ENCODE assay signal across 8 cellular contexts in genomic region chr16:66516172-66516807, GRCh38. TPM values are rescaled to one million over a fixed set of nuclear protein-coding genes. Genes with fewer than 3 reads are reported as not detected.
DNase-seq lines count a peak whose midpoint lies in the region; ATAC-seq, FAIRE-seq and TF ChIP-seq lines count a peak whose summit lies in the region.

No MANE protein-coding gene starts in this region.

- ATAC-seq in A549 (peak in 1 of 2 experiments; percentile 52; a peak in 3 of 6 replicates), GM21619 (IDR thresholded peaks at IDR 0.05; ENCODE audit: unreplicated experiment) (peak; percentile 14), GM21786 (IDR thresholded peaks at IDR 0.05; ENCODE audit: unreplicated experiment) (no peak)

- H3K9me3 ChIP-seq in A549 (no peaks in the 10 kb centered on the region), SJSA1 (replicated peaks) (no peaks in the 10 kb centered on the region)

- H3K27ac Mint-ChIP-seq in type B pancreatic cell (peak overlapping the region; percentile 94), glutamatergic neuron (ENCODE audit: unreplicated experiment) (no peak overlapping the region)

- H3K27ac ChIP-seq in A549, result peak overlapping the region; percentile 92 to 95
- H3K27ac ChIP-seq in SJSA1, result peak overlapping the region; percentile 40
- peak overlapping the region; percentile 98 for H3K27ac ChIP-seq in layer of hippocampus (ENCODE audit: low read depth, low read length)

- no peak for TF ChIP-seq RAD21 in A549 (conservative IDR thresholded peaks at IDR 0.05 in 1 of 2, IDR thresholded peaks at IDR 0.05 in 1 of 2)

- no peak for FAIRE-seq in A549 (lab: Jason Lieb, UNC)

- H3K4me3 ChIP-seq in A549 (peak overlapping the region; percentile 18; the same call in 1 of the 3 replicates), SJSA1 (no peak overlapping the region)

- H3K36me3 Mint-ChIP-seq in type B pancreatic cell, result peaks cover 15% of the 10 kb centered on the region
- H3K36me3 Mint-ChIP-seq in glutamatergic neuron (ENCODE audit: unreplicated experiment), result peaks cover 6% of the 10 kb centered on the region

- WGBS in A549 (ENCODE audit: missing lambda C conversion rate), result 20% methylated on average over 13 of the region's 13 CpGs

- no peak for TF ChIP-seq EP300 in A549 (IDR thresholded peaks at IDR 0.05)

- H3K36me3 ChIP-seq in SJSA1, result peaks cover 14% of the 10 kb centered on the region

- DNase-seq in A549 (ENCODE audit: low read depth in 1 of 2, low spot score in 1 of 2), result no peak
- DNase-seq in SJSA1 (ENCODE audit: low read depth in 1 of 2, low spot score in 2 of 2), result no peak
- no peak for DNase-seq in type B pancreatic cell (ENCODE audit: extremely low spot score, unreplicated experiment)
- no peak for DNase-seq in cerebellum (ENCODE audit: low spot score)
- no peak for DNase-seq in glutamatergic neuron

- H3K4me1 Mint-ChIP-seq in type B pancreatic cell (ENCODE audit: unreplicated experiment), result peaks cover 32% of the 10 kb centered on the region
- peaks cover 16% of the 10 kb centered on the region for H3K4me1 Mint-ChIP-seq in glutamatergic neuron (ENCODE audit: low read depth, unreplicated experiment)

- CTCF ChIA-PET in A549 (lab: Yijun Ruan, JAX), result interaction anchor here (0.7 to 2.4 kb wide), 23 partner anchors 8 to 352 kb away, joined by 3 to 41 read pairs (median 4); no protein-coding TSS in a partner anchor

- TF ChIP-seq POLR2A in A549 (IDR thresholded peaks at IDR 0.05; ENCODE audit: low read length), result no peak

- H3K9me3 Mint-ChIP-seq in type B pancreatic cell (no peaks in the 10 kb centered on the region), glutamatergic neuron (ENCODE audit: unreplicated experiment) (peaks cover 10% of the 10 kb centered on the region)

- POLR2A ChIA-PET in A549 (lab: Yijun Ruan, JAX), result interaction anchor here (1.0 kb wide), 1 partner anchor 36 kb away, joined by 3 read pairs; the partner anchor contains the start of gene CKLF

- H3K4me1 ChIP-seq in A549 (peaks cover 60% of the 10 kb centered on the region), SJSA1 (replicated peaks) (peaks cover 58% of the 10 kb centered on the region)

- no peak; the same call in 2 of the 3 replicates for TF ChIP-seq CTCF in A549 (IDR thresholded peaks at IDR 0.05)
- TF ChIP-seq CTCF in type B pancreatic cell (conservative IDR thresholded peaks at IDR 0.05), result no peak
- no peak for TF ChIP-seq CTCF in glutamatergic neuron (IDR thresholded peaks at IDR 0.05; ENCODE audit: partially characterized antibody, unreplicated experiment)

- H3K27me3 Mint-ChIP-seq in type B pancreatic cell (no peaks in the 10 kb centered on the region), glutamatergic neuron (ENCODE audit: unreplicated experiment) (peaks cover 16% of the 10 kb centered on the region)

- no peak overlapping the region for H3K4me3 Mint-ChIP-seq in type B pancreatic cell
- H3K4me3 Mint-ChIP-seq in glutamatergic neuron (ENCODE audit: unreplicated experiment), result no peak overlapping the region

- H3K4me2 ChIP-seq in A549, result peak overlapping the region; percentile 75

- H3K27me3 ChIP-seq in SJSA1 (replicated peaks) (no peaks in the 10 kb centered on the region), layer of hippocampus (ENCODE audit: control insufficient read depth, insufficient read depth, low read length) (no peaks in the 10 kb centered on the region)

TF ChIP-seq in A549, 52 proteins besides CTCF, POLR2A, EP300 and RAD21:
- TF ChIP-seq KDM1A (IDR thresholded peaks at IDR 0.05; ENCODE audit: low read depth), result no peak
- TF ChIP-seq HOXB13 (CRISPR knock-in tag; IDR thresholded peaks at IDR 0.05; ENCODE audit: low read depth), result peak; percentile 51; the same call in 1 of the 2 replicates
- peak; percentile 62; the same call in 1 of the 2 replicates for TF ChIP-seq EHF (CRISPR knock-in tag; IDR thresholded peaks at IDR 0.05)
- TF ChIP-seq ZFP36 (IDR thresholded peaks at IDR 0.05; ENCODE audit: borderline replicate concordance, partially characterized antibody), result peak; percentile 90

RNA-seq across cellular contexts. Expression of gene TK2, which starts 33.6 kb away (rescaled TPM):
- polyA plus RNA-seq in A549 (2011; rRNA removed) (29.5 and 36.3 TPM in 2 replicates), A549 (2017; fragmentation: RNase III; extraction: RNeasy Plus Mini Kit Qiagen cat#74134 plus additional on column Dnase treatment) (13.5 to 16.2 TPM (median 13.9 TPM) in 3 replicates)
- 9.1 and 11.1 TPM in 2 replicates for polyA plus RNA-seq in A549 (2012; cell fraction: cytosol; rRNA removed)
- polyA plus RNA-seq in A549 (2012; cell fraction: nucleus; rRNA removed), result 11.3 and 15.0 TPM in 2 replicates
- polyA minus RNA-seq in A549 (2011; rRNA and poly(A)+ RNA removed), result 31.4 and 40.6 TPM in 2 replicates
- total RNA-seq in SJSA1 (2014; rRNA removed; shearing (Covaris generic)), result 26.2 and 28.9 TPM in 2 replicates
- total RNA-seq in type B pancreatic cell (ENCODE audit: low replicate concordance) (14.6 and 18.4 TPM in 2 replicates), cerebellum (26.6 TPM), glutamatergic neuron (ENCODE audit: unreplicated experiment) (4.5 TPM)

RNA-seq across cellular contexts. Expression of gene CKLF, which starts 36.1 kb away (rescaled TPM):
- polyA plus RNA-seq in A549 (2011; rRNA removed) (85.1 and 96.5 TPM in 2 replicates), A549 (2017; fragmentation: RNase III; extraction: RNeasy Plus Mini Kit Qiagen cat#74134 plus additional on column Dnase treatment) (72.8 to 104 TPM (median 87.0 TPM) in 3 replicates)
- 134 and 167 TPM in 2 replicates for polyA plus RNA-seq in A549 (2012; cell fraction: cytosol; rRNA removed)
- 43.2 and 60.1 TPM in 2 replicates for polyA plus RNA-seq in A549 (2012; cell fraction: nucleus; rRNA removed)
- 20.9 and 23.0 TPM in 2 replicates for polyA minus RNA-seq in A549 (2011; rRNA and poly(A)+ RNA removed)
- total RNA-seq in SJSA1 (2014; rRNA removed; shearing (Covaris generic)), result 124 and 134 TPM in 2 replicates
- total RNA-seq in type B pancreatic cell (ENCODE audit: low replicate concordance) (21.2 and 36.3 TPM in 2 replicates), cerebellum (45.0 TPM), glutamatergic neuron (ENCODE audit: unreplicated experiment) (17.9 TPM)

RNA-seq across cellular contexts. Expression of gene CMTM1, which starts 49.9 kb away (rescaled TPM):
- polyA plus RNA-seq in A549 (2011; rRNA removed) (1.1 and 1.3 TPM in 2 replicates), A549 (2017; fragmentation: RNase III; extraction: RNeasy Plus Mini Kit Qiagen cat#74134 plus additional on column Dnase treatment) (1.5 to 2.1 TPM (median 1.9 TPM) in 3 replicates)
- 1.9 and 2.7 TPM in 2 replicates for polyA plus RNA-seq in A549 (2012; cell fraction: cytosol; rRNA removed)
- 1.4 and 1.6 TPM in 2 replicates for polyA plus RNA-seq in A549 (2012; cell fraction: nucleus; rRNA removed)
- 1.3 and 2.6 TPM in 2 replicates for polyA minus RNA-seq in A549 (2011; rRNA and poly(A)+ RNA removed)
- total RNA-seq in SJSA1 (2014; rRNA removed; shearing (Covaris generic)), result 3.5 and 5.4 TPM in 2 replicates
- total RNA-seq in type B pancreatic cell (ENCODE audit: low replicate concordance) (3.4 and 8.4 TPM in 2 replicates), cerebellum (7.6 TPM), glutamatergic neuron (ENCODE audit: unreplicated experiment) (5.0 TPM)

Comparison
In these comparisons a context has a peak if more than half of its experiments do, and no peak if none do; other contexts are left out.
1. H3K27ac ChIP-seq: peak in every context shown above with its lines; median percentile 98 in layer of hippocampus; 94 in A549; 40 in SJSA1.